1 cellular context compared by ENCODE assay signal in the genomic region with DNA sequence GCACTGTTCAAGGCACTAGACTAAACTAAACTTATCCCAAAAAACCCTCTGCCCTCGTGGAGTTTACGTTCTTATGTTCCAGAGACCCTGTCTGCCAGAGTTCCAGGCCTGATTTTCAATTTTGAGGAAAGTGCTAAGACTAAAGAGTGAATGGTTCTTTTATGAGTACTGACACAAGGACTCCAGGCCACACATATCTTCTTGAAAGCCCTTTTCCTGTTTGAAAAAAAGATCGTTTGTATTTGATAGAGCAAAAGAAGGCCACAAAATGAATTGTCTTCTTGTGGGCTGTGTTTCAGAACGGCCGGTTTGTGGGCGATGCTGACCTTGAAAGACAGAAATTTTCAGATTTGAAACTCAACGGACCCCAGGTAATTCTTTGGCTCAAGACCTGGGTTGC.
TF ChIP-seq lines count a peak whose summit lies in the region.

No MANE protein-coding gene starts in this region.

TF ChIP-seq in IMR-90, 13 proteins besides CTCF, POLR2A, EP300 and RAD21:
- no peak for TF ChIP-seq FOS (IDR thresholded peaks at IDR 0.05; ENCODE audit: low read depth, low read length)
- TF ChIP-seq BHLHE40 (IDR thresholded peaks at IDR 0.05; ENCODE audit: low read depth, low read length) = no peak
- TF ChIP-seq RFX5 (IDR thresholded peaks at IDR 0.05; ENCODE audit: low read depth, low read length) = no peak
- TF ChIP-seq, protein P1, sequence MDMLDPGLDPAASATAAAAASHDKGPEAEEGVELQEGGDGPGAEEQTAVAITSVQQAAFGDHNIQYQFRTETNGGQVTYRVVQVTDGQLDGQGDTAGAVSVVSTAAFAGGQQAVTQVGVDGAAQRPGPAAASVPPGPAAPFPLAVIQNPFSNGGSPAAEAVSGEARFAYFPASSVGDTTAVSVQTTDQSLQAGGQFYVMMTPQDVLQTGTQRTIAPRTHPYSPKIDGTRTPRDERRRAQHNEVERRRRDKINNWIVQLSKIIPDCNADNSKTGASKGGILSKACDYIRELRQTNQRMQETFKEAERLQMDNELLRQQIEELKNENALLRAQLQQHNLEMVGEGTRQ (IDR thresholded peaks at IDR 0.05; ENCODE audit: low read depth, low read length) = no peak
- TF ChIP-seq SMC3 (IDR thresholded peaks at IDR 0.05; ENCODE audit: low read depth, low read length) = no peak
- TF ChIP-seq, protein P2, sequence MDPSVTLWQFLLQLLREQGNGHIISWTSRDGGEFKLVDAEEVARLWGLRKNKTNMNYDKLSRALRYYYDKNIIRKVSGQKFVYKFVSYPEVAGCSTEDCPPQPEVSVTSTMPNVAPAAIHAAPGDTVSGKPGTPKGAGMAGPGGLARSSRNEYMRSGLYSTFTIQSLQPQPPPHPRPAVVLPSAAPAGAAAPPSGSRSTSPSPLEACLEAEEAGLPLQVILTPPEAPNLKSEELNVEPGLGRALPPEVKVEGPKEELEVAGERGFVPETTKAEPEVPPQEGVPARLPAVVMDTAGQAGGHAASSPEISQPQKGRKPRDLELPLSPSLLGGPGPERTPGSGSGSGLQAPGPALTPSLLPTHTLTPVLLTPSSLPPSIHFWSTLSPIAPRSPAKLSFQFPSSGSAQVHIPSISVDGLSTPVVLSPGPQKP (IDR thresholded peaks at IDR 0.05; ENCODE audit: borderline replicate concordance, low read depth, low read length) = no peak
- no peak for TF ChIP-seq MXI1 (IDR thresholded peaks at IDR 0.05; ENCODE audit: borderline replicate concordance, low read depth, low read length)
- TF ChIP-seq NFE2L2 (IDR thresholded peaks at IDR 0.05; ENCODE audit: low read depth, low read length) = no peak
- TF ChIP-seq RCOR1 (IDR thresholded peaks at IDR 0.05; ENCODE audit: insufficient replicate concordance, low read length) = no peak
